Comparison of ENCODE assay signal across 14 cellular contexts in the genomic region with DNA sequence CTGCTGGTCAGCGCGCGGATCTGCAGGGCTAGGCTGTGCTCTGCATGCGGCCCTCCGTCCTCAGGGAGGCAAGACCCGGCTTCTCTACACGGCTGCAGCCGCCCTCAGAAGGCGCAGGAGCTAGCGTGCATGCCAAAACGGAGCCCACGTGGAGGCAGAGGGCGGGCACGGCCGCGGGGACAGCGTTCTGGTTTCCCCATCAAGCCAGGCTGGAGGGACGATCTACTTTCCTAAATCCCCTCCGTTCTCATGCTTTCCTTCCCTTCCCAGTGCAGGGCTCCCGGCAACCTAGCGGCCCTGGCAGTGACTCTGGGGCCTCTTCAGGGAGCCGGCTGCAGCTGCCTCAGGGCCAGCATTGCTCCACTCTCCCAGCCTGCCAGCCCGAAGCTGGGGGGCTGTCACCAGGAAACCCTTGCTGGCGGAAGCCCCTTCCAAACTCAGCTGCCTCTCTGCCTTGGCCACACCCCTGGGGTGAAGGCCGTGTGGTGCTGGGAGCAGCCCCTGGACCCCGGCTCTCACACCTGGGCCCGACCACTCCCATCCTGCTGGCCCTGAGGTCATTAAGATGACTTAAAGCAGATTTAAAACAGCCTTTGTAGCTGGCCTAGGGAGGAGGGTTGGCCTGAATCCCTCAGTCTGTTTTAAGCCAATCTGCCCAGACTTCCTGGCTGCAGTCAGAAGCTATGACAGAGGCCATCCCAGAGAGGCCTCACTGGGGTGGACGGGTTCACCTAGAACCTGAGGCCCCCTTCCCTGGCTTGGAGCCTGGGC. TPM values are rescaled to one million over a fixed set of nuclear protein-coding genes. Genes with fewer than 3 reads are reported as not detected.
DNase-seq lines count a peak whose midpoint lies in the region; ATAC-seq and TF ChIP-seq lines count a peak whose summit lies in the region.
"Had no signal": no experiment of that assay in that cellular context is flagged by ENCODE, and none has a peak within 500 bp of the region (broad histone marks: within the 10 kb centered on the region; RNA-seq: fewer than 3 reads in every experiment).

No MANE protein-coding gene starts in this region.

- DNase-seq in GM23338 (ENCODE audit: low spot score) (no peak), ascending aorta (ENCODE audit: low spot score in 2 of 2) (no peak), right atrium auricular region (ENCODE audit: low spot score) (peak; percentile 70), spleen (no peak), NCI-H1436 (lab: John Stamatoyannopoulos, UW) (no peak)
- DNase-seq in stimulated activated CD4-positive, alpha-beta T cell treated with anti-CD3 and anti-CD28 coated beads, Interleukin-12 subunit alpha, Interleukin-12 subunit beta, amount 100 ng/mL, for 4 hours, result no peak
- no peak for DNase-seq in activated naive CD4-positive, alpha-beta T cell (lab: John Stamatoyannopoulos, UW)
- DNase-seq in stimulated activated CD4-positive, alpha-beta T cell treated with anti-CD3 and anti-CD28 coated beads, Interleukin-4, amount 100 ng/mL, for 1 hour, result no peak
- DNase-seq: activated CD4-positive, alpha-beta T cell treated with anti-CD3 and anti-CD28 coated beads for 4 hours; activated effector memory CD4-positive, alpha-beta T cell treated with Interleukin-2 at 50 U/mL for 16 hours; H9; NCI-H1092; NCI-H526 treated with DMSO at 0.1 percent for 48 hours had no signal

- no peaks in the 10 kb centered on the region for H3K79me2 ChIP-seq in GM23338 (replicated peaks; ENCODE audit: insufficient read depth)

- ATAC-seq in GM23338, result peak; percentile 58

- no peak for TF ChIP-seq CTCF in GM23338 (conservative IDR thresholded peaks at IDR 0.05; ENCODE audit: low read depth in 2 of 2)
- TF ChIP-seq CTCF in ascending aorta (IDR thresholded peaks at IDR 0.05), result no peak
- no peak for TF ChIP-seq CTCF in right atrium auricular region (IDR thresholded peaks at IDR 0.05)
- TF ChIP-seq CTCF in spleen (IDR thresholded peaks at IDR 0.05 in 8 of 11, conservative IDR thresholded peaks at IDR 0.05 in 3 of 11), result no peak

- H3K4me2 ChIP-seq in GM23338, result no peak overlapping the region

- H2AFZ ChIP-seq in GM23338, result no peak overlapping the region

- peaks cover 5% of the 10 kb centered on the region; the same call in 1 of the 2 replicates for H3F3A ChIP-seq in GM23338 (replicated peaks; ENCODE audit: low read depth)

- H3K27ac Mint-ChIP-seq in GM23338, result no peak overlapping the region

- H3K36me3 Mint-ChIP-seq in GM23338 (ENCODE audit: low read depth), result peaks cover 28% of the 10 kb centered on the region

- intact Hi-C loops in ascending aorta (cut with DNase I), result no loop called here
- intact Hi-C loops in spleen (cut with DNase I; ENCODE audit: low total_unique reads), result no loop called here

- H4K20me1 ChIP-seq in GM23338 (replicated peaks; ENCODE audit: insufficient read depth), result no peaks in the 10 kb centered on the region

- no peak for TF ChIP-seq POLR2A in spleen (IDR thresholded peaks at IDR 0.05)

- H3K27ac ChIP-seq in GM23338 (ENCODE audit: low read depth) (no peak overlapping the region), ascending aorta (peak overlapping the region; percentile 14 to 23), right atrium auricular region (peak overlapping the region; percentile 24 to 66), spleen (peak overlapping the region in 7 of 8 donors; percentile 29 to 77 (median 55))
- H3K27ac ChIP-seq: SK-N-MC had no signal

- H3K27me3 Mint-ChIP-seq in GM23338 (ENCODE audit: insufficient read depth, low read depth, poor library complexity), result peaks cover 7% of the 10 kb centered on the region

- no peaks in the 10 kb centered on the region for H3K4me1 ChIP-seq in GM23338 (ENCODE audit: insufficient read depth)
- no peaks in the 10 kb centered on the region for H3K4me1 ChIP-seq in ascending aorta
- H3K4me1 ChIP-seq in right atrium auricular region, result no peaks in the 10 kb centered on the region
- H3K4me1 ChIP-seq in spleen, result peaks cover 0 to 39% (median 13%) of the 10 kb centered on the region in 6 donors

- no peaks in the 10 kb centered on the region for H3K9me2 ChIP-seq in GM23338 (ENCODE audit: insufficient read depth)

- no peaks in the 10 kb centered on the region; the same call in 2 of the 3 replicates for H3K4me1 Mint-ChIP-seq in GM23338
- H3K4me1 Mint-ChIP-seq: H9 had no signal

- 64 to 75% (median 65%) methylated on average over 15 to 28 of the region's 28 CpGs for whole genome bisulfite sequencing in spleen, 5 donors

- H3K27me3 ChIP-seq in GM23338 (ENCODE audit: insufficient read depth) (no peaks in the 10 kb centered on the region), ascending aorta (no peaks in the 10 kb centered on the region), right atrium auricular region (no peaks in the 10 kb centered on the region), spleen (replicated peaks in 1 of 7) (no peaks in the 10 kb centered on the region)

- no peak overlapping the region for H3K4me3 Mint-ChIP-seq in GM23338
- H3K4me3 Mint-ChIP-seq: H9 had no signal

- H3K36me3 ChIP-seq in GM23338 (ENCODE audit: insufficient read depth) (peaks cover 11% of the 10 kb centered on the region; the same call in 1 of the 2 replicates), ascending aorta (peaks cover 36 to 42% of the 10 kb centered on the region in 2 donors), right atrium auricular region (peaks cover 36% of the 10 kb centered on the region), spleen (peaks cover 0 to 92% (median 32%) of the 10 kb centered on the region in 6 donors)

- no peaks in the 10 kb centered on the region; the same call in none of the 3 replicates for H3K9me3 Mint-ChIP-seq in GM23338
- H3K9me3 Mint-ChIP-seq: H9 had no signal

- H3K4me3 ChIP-seq in GM23338, result no peak overlapping the region
- H3K4me3 ChIP-seq in ascending aorta, result no peak overlapping the region
- no peak overlapping the region for H3K4me3 ChIP-seq in right atrium auricular region
- H3K4me3 ChIP-seq in spleen, result no peak overlapping the region
- H3K4me3 ChIP-seq: SK-N-MC had no signal

- no peaks in the 10 kb centered on the region for H3K9me3 ChIP-seq in ascending aorta
- no peaks in the 10 kb centered on the region for H3K9me3 ChIP-seq in right atrium auricular region
- no peaks in the 10 kb centered on the region for H3K9me3 ChIP-seq in spleen

TF ChIP-seq in GM23338, 12 proteins besides CTCF, POLR2A, EP300 and RAD21 (continues in another document):
- no peak for TF ChIP-seq EZH2 (IDR thresholded peaks at IDR 0.05; ENCODE audit: low read depth, unreplicated experiment)
- TF ChIP-seq ETS1 (IDR thresholded peaks at IDR 0.05), result no peak

RNA-seq across cellular contexts. Expression of gene GOLGA3, which starts 9.2 kb away (rescaled TPM):
- total RNA-seq in GM23338 (2014; rRNA removed; shearing (Covaris generic)), result 36.4 and 57.8 TPM in 2 replicates
- 10.3 and 12.7 TPM in 2 replicates for polyA plus RNA-seq in GM23338 (2016; fragmentation: Nextera tagmentation; extraction: Ambion mirVana)
- 173 TPM for total RNA-seq in ascending aorta
- total RNA-seq in right atrium auricular region, result 10 to 100 TPM; 32.2 to 49.8 TPM
- 10 to 100 TPM; 51.3 to 80.9 (median 56.1) TPM for total RNA-seq in spleen
- polyA plus RNA-seq in spleen, result 10 to 100 TPM in 1 of 3 donors, 1 to 10 TPM in 2; 6.8 to 18.7 (median 7.8) TPM

RNA-seq across cellular contexts. Expression of gene CHFR, which starts 49.5 kb away (rescaled TPM):
- 42.7 and 47.7 TPM in 2 replicates for total RNA-seq in GM23338 (2014; rRNA removed; shearing (Covaris generic))
- polyA plus RNA-seq in GM23338 (2016; fragmentation: Nextera tagmentation; extraction: Ambion mirVana) (20.6 and 23.0 TPM in 2 replicates), spleen (10 to 100 TPM; 26.7 to 46.1 (median 41.8) TPM)
- total RNA-seq in ascending aorta (7.9 TPM), right atrium auricular region (10 to 100 TPM; 13.6 to 13.8 TPM), spleen (10 to 100 TPM; 60.4 to 87.2 (median 68.1) TPM)
